8 cellular contexts compared by ENCODE assay signal in genomic region chr18:45920367-45920766, GRCh38. TPM values are rescaled to one million over a fixed set of nuclear protein-coding genes. Genes with fewer than 3 reads are reported as not detected.
DNase-seq lines count a peak whose midpoint lies in the region; ATAC-seq, FAIRE-seq and TF ChIP-seq lines count a peak whose summit lies in the region.

No MANE protein-coding gene starts in this region.

- H3K27ac ChIP-seq in left lung (no peak overlapping the region), OCI-LY7 (ENCODE audit: low read depth, low read length, poor library complexity, severe bottlenecking) (no peak overlapping the region)

- TF ChIP-seq CTCF in AG09319 (IDR thresholded peaks at IDR 0.05; ENCODE audit: low read depth, low read length) (no peak), astrocyte of the spinal cord (IDR thresholded peaks at IDR 0.05; ENCODE audit: low read depth, low read length) (no peak), left lung (IDR thresholded peaks at IDR 0.05) (no peak), mesothelial cell of epicardium (IDR thresholded peaks at IDR 0.05; ENCODE audit: unreplicated experiment) (no peak), OCI-LY7 (conservative IDR thresholded peaks at IDR 0.05; ENCODE audit: low read length) (no peak)

- BruUV-seq in OCI-LY7 (replicated peaks; lab: Mats Ljungman, UMichigan), result no TSS peak

- H2AFZ ChIP-seq in OCI-LY7 (ENCODE audit: low read length), result no peak overlapping the region

- intact Hi-C loops in left lung (cut with DNase I) (no loop called here), OCI-LY7 (cut with micrococcal nuclease; ENCODE audit: unreplicated experiment) (no loop called here)

- H3K4me3 ChIP-seq in astrocyte of the spinal cord (ENCODE audit: low read depth, low read length) (no peak overlapping the region), left lung (no peak overlapping the region), OCI-LY7 (ENCODE audit: low read depth, low read length, poor library complexity, severe bottlenecking) (no peak overlapping the region)

- H3K9me3 ChIP-seq in left lung, result no peaks in the 10 kb centered on the region
- no peaks in the 10 kb centered on the region for H3K9me3 ChIP-seq in OCI-LY7 (ENCODE audit: low read length)

- H3K4me1 ChIP-seq in left lung (no peaks in the 10 kb centered on the region), OCI-LY7 (ENCODE audit: insufficient read depth, low read length, poor library complexity, severe bottlenecking) (no peaks in the 10 kb centered on the region)

- DNase-seq in AG09319 (ENCODE audit: extremely low read depth, low read depth), result peak; percentile 74
- peak; percentile 83 for DNase-seq in NCI-H1092 treated with DMSO at 0.1 percent for 48 hours (lab: John Stamatoyannopoulos, UW)
- DNase-seq in astrocyte of the spinal cord (ENCODE audit: low read depth, low spot score), result peak; percentile 64
- peak in 1 of 2 donors; percentile 67 for DNase-seq in left lung
- no peak for DNase-seq in mesothelial cell of epicardium (ENCODE audit: low spot score in 2 of 2, unreplicated experiment in 2 of 2)
- no peak for DNase-seq in GM12891 (ENCODE audit: insufficient read length, low spot score)
- no peak for DNase-seq in OCI-LY7 (ENCODE audit: low spot score)

- peaks cover 0 to 90% of the 10 kb centered on the region in 2 donors for H3K36me3 ChIP-seq in left lung
- peaks cover 9% of the 10 kb centered on the region for H3K36me3 ChIP-seq in OCI-LY7 (ENCODE audit: insufficient read depth, low read length)

- H3K27ac Mint-ChIP-seq in mesothelial cell of epicardium, result no peak overlapping the region

- no peaks in the 10 kb centered on the region for H3K9me3 Mint-ChIP-seq in mesothelial cell of epicardium

- POLR2A ChIA-PET in OCI-LY7 (lab: Charles Lee), result no interaction called here

- in situ Hi-C loops in astrocyte of the spinal cord (cut with HindIII; ENCODE audit: low sequenced_read_pairs), result no loop called here

- CTCF ChIA-PET in OCI-LY7 (lab: Charles Lee; ENCODE audit: unreplicated experiment), result no interaction called here

- H3K4me1 Mint-ChIP-seq in mesothelial cell of epicardium, result no peaks in the 10 kb centered on the region

- H3K79me2 ChIP-seq in OCI-LY7 (ENCODE audit: insufficient read depth, low read depth, low read length), result no peaks in the 10 kb centered on the region

- no peak overlapping the region for H3K4me2 ChIP-seq in OCI-LY7 (ENCODE audit: low read length)

- H3K36me3 Mint-ChIP-seq in mesothelial cell of epicardium, result peaks cover 28% of the 10 kb centered on the region

- peak; percentile 56 for ATAC-seq in left lung
- ATAC-seq in HG02852 (IDR thresholded peaks at IDR 0.05; ENCODE audit: unreplicated experiment), result no peak

- no peaks in the 10 kb centered on the region for H3K27me3 Mint-ChIP-seq in mesothelial cell of epicardium (ENCODE audit: low read depth)

- H3K27me3 ChIP-seq in left lung, result no peaks in the 10 kb centered on the region

- no peak for TF ChIP-seq POLR2A in GM12891 (IDR thresholded peaks at IDR 0.05; ENCODE audit: low read depth, low read length)

- no peaks in the 10 kb centered on the region for H4K20me1 ChIP-seq in OCI-LY7 (ENCODE audit: insufficient read depth, low read length)

- H3K9me2 ChIP-seq in OCI-LY7 (ENCODE audit: insufficient read depth, low read length), result no peaks in the 10 kb centered on the region

- no peak for FAIRE-seq in GM12891 (lab: Jason Lieb, UNC)

- H3K4me3 Mint-ChIP-seq in mesothelial cell of epicardium, result no peak overlapping the region

TF ChIP-seq in GM12891, 5 proteins besides CTCF, POLR2A, EP300 and RAD21:
- TF ChIP-seq SPI1 (IDR thresholded peaks at IDR 0.05; ENCODE audit: low read depth, low read length) (no peak), POLR2AphosphoS5 (IDR thresholded peaks at IDR 0.05; ENCODE audit: low read depth, low read length) (no peak), TAF1 (IDR thresholded peaks at IDR 0.05; ENCODE audit: low read depth, low read length) (no peak)

RNA-seq across cellular contexts. Expression of gene EPG5, which starts 46.8 kb away (rescaled TPM):
- total RNA-seq in left lung, result 10 to 100 TPM; 29.1 to 38.0 TPM
- 36.1 to 41.6 TPM (median 39.3 TPM) in 3 replicates for total RNA-seq in mesothelial cell of epicardium
- 5.3 TPM for polyA plus RNA-seq in GM12891 (2012; ENCODE audit: low read depth, missing spikeins)
- total RNA-seq in OCI-LY7 (2014; rRNA removed; shearing (Covaris generic)), result 4.1 and 4.8 TPM in 2 replicates
- total RNA-seq in OCI-LY7 (2022), result 8.7 and 9.5 TPM in 2 replicates

Comparison
In these comparisons a context has a peak if more than half of its experiments do, and no peak if none do; other contexts are left out.
1. DNase-seq: peak in AG09319 (single experiment), NCI-H1092 treated with DMSO at 0.1 percent for 48 hours (single experiment) and astrocyte of the spinal cord (single experiment); none in mesothelial cell of epicardium (0 of 2), GM12891 (single experiment) and OCI-LY7 (single experiment).